ENCODE assay signal across 26 cellular contexts in the genomic region with DNA sequence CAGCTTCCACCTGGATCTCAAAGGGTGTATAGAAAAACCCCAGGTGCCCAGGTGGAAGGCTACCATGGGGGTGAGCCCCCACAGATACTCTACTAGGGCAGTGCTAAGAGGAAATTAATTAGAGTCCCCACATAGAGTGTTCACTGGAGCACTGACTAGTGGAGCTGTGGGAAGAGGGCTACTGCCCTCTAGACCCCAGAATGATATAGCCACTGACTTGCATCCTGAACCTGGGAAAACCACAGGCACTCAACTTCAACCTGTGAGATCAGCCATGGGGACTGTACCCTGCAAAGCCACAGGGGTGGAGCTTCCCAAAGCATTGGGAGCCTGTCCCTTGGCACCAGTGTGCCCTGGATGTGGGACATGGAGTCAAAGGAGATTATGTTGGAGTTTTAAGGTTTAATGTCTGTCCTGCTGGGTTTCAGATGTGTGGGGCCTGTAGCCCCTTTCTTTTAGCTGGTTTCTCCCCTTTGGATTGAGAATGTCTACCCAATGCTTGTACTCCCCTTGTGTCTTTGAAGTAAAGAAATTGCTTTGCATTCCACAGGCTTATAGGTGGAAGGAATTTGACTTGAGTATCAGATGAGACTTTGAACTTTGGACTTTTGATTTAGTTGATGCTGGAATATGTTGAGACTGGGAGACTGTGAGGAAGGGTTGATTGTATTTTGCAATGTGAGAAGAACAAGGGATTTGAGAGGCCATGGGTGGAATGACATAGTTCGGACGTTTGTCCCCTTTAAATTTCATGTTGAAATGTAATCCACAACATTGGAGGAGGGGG.
"Had no signal": no experiment of that assay in that cellular context is flagged by ENCODE, and none has a peak within 500 bp of the region (broad histone marks: within the 10 kb centered on the region; RNA-seq: fewer than 3 reads in every experiment).

No MANE protein-coding gene starts in this region.

- H3K27ac ChIP-seq: ascending aorta, body of pancreas, SJSA1 had no signal

- FAIRE-seq: RCC 7860 had no signal

- H3K4me3 ChIP-seq: ascending aorta, body of pancreas, SJSA1 had no signal

- H3K27me3 ChIP-seq: ascending aorta, body of pancreas, SJSA1 had no signal

- H3K36me3 ChIP-seq: ascending aorta, SJSA1 had no signal

- ATAC-seq: activated naive CD4-positive, alpha-beta T cell treated with anti-CD3 and anti-CD28 coated beads, Interleukin-2, amount 50 U/mL, for 72 hours; activated naive CD8-positive, alpha-beta T cell treated with anti-CD3 and anti-CD28 coated beads, Interleukin-2, amount 50 U/mL, for 24 hours; activated T-cell treated with anti-CD3 and anti-CD28 coated beads, Interleukin-2, amount 50 U/mL, for 4 hours; body of pancreas; SK-N-SH treated with all-trans-retinoic acid at 6 μM for 48 hours; T-helper 17 cell had no signal

- H3K4me1 ChIP-seq: ascending aorta, SJSA1 had no signal

- H3K9me3 ChIP-seq: body of pancreas, SJSA1 had no signal

- DNase-seq: activated B cell treated with CpG ODN at 0.5 μM for 24 hours; activated CD4-positive, alpha-beta T cell treated with anti-CD3 and anti-CD28 coated beads for 1 hour; activated CD4-positive, alpha-beta T cell treated with anti-CD3 and anti-CD28 coated beads, Interleukin-2, amount 10 ng/mL, durations not matched to agents 24 days and 14 days; activated CD4-positive, alpha-beta T cell treated with anti-CD3 and anti-CD28 coated beads, Interleukin-2, amount 50 U/mL, for 48 hours; activated CD8-positive, alpha-beta memory T cell treated with anti-CD3 and anti-CD28 coated beads for 24 hours; activated effector memory CD4-positive, alpha-beta T cell treated with anti-CD3 and anti-CD28 coated beads, Interleukin-2, amount 50 U/mL, for 16 hours; activated naive CD4-positive, alpha-beta T cell treated with Interleukin-2 at 50 U/mL for 16 hours; activated naive CD8-positive, alpha-beta T cell treated with anti-CD3 and anti-CD28 coated beads, Interleukin-2, amount 50 U/mL, for 24 hours; activated T-cell treated with anti-CD3 and anti-CD28 coated beads, Interleukin-2, amount 50 U/mL, for 4 hours; amniotic stem cell; body of pancreas; MM.1S; NCI-H1105; NCI-H1436; NCI-H187; NCI-H2081; NCI-H510A treated with DMSO at 0.1 percent for 48 hours; NCI-H69; SHP77; T-helper 17 cell; T-helper 9 cell had no signal
